Comparison of ENCODE assay signal across 12 cellular contexts in the genomic region with DNA sequence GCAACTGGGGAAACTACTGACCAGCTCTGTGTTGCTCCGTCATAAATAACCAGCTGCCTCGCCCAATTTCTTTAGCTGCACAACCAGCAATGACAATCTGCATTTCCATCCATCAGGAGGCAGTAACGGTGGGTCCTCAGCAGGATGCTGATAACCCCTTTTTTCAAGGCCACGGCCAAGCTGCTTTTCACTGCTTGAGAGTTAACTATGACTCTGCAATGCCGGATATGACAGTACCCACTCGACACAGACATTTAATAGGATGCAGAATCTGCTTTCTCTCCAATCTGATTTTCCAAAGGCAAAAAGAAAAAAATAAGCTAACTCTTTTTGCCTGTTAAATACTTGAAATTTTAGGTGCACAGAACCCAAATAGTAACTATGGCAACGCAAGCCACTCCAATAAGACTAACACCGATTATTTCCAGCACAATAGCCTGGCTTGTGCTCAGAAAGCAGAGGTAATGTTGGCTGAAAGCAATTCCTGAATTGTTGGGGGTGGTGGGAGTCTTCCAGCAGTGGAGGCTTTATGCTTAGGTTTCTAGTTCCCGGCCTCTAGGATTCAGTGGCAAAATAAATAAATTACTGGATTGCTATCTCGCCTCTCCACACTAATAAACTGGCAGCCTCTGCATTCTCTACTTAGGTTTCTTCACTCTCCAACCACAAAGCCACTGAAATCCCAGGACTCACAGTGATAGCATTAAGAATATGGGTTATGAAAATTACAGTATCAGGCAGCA. TPM values are rescaled to one million over a fixed set of nuclear protein-coding genes. Genes with fewer than 3 reads are reported as not detected.
A peak's percentile ranks its signal among the peaks of the same experiment; 100 is the strongest.
DNase-seq lines count a peak whose midpoint lies in the region; ATAC-seq lines count a peak whose summit lies in the region.
"Had no signal": no experiment of that assay in that cellular context is flagged by ENCODE, and none has a peak within 500 bp of the region (broad histone marks: within the 10 kb centered on the region; RNA-seq: fewer than 3 reads in every experiment).

No MANE protein-coding gene starts in this region.

- DNase-seq in EL (peak; percentile 15), NCI-H2196 (lab: John Stamatoyannopoulos, UW; ENCODE audit: unreplicated experiment) (peak; percentile 16), myocyte (ENCODE audit: low read depth) (peak; percentile 51), NCI-H1436 treated with DMSO at 0.1 percent for 48 hours (lab: John Stamatoyannopoulos, UW) (no peak)
- no peak for DNase-seq in NK-92 treated with Interleukin-12 subunit alpha and Interleukin-12 subunit beta, amount 100 ng/mL, for 24 hours (lab: John Stamatoyannopoulos, UW)
- DNase-seq: activated naive CD4-positive, alpha-beta T cell treated with anti-CD3 and anti-CD28 coated beads for 36 hours; effector memory CD8-positive, alpha-beta T cell; Karpas-422 had no signal

- peak overlapping the region; percentile 56 for H3K27ac ChIP-seq in cingulate gyrus (ENCODE audit: low read depth, low read length)
- H3K27ac ChIP-seq: vagina had no signal

- no peak for ATAC-seq in HG02610 (IDR thresholded peaks at IDR 0.05; ENCODE audit: unreplicated experiment)
- no peak for ATAC-seq in GM21737 (IDR thresholded peaks at IDR 0.05; ENCODE audit: unreplicated experiment)
- ATAC-seq: effector memory CD8-positive, alpha-beta T cell had no signal

RNA-seq across cellular contexts. Expression of gene SRGAP3, which starts 31.2 kb away (rescaled TPM):
- 5.3 and 5.9 TPM in 2 replicates for total RNA-seq in myocyte
- 2.0 TPM for polyA plus RNA-seq in myocyte (2012)

Comparison
In these comparisons a context has a peak if more than half of its experiments do, and no peak if none do; other contexts are left out.
1. DNase-seq: peak in EL (single experiment), NCI-H2196 (single experiment) and myocyte (single experiment); none in NK-92 treated with Interleukin-12 subunit alpha and Interleukin-12 subunit beta, amount 100 ng/mL, for 24 hours (single experiment) and NCI-H1436 treated with DMSO at 0.1 percent for 48 hours (single experiment).